Comparison of ENCODE assay signal across 8 cellular contexts in genomic region chr14:32254952-32255679, GRCh38. TPM values are rescaled to one million over a fixed set of nuclear protein-coding genes. Genes with fewer than 3 reads are reported as not detected.
DNase-seq lines count a peak whose midpoint lies in the region; ATAC-seq, FAIRE-seq and TF ChIP-seq lines count a peak whose summit lies in the region.

No MANE protein-coding gene starts in this region.

- no peak overlapping the region for H3K4me3 ChIP-seq in smooth muscle cell

- TF ChIP-seq CTCF in smooth muscle cell (IDR thresholded peaks at IDR 0.05; ENCODE audit: borderline replicate concordance, insufficient read depth, poor library complexity, severe bottlenecking), result peak; percentile 68

- FAIRE-seq in G401.6 (lab: Jason Lieb, UNC), result peak; percentile 74

- no peaks in the 10 kb centered on the region for H3K9me3 ChIP-seq in smooth muscle cell (replicated peaks; ENCODE audit: low read depth)

- no peak for ATAC-seq in HG03159 (IDR thresholded peaks at IDR 0.05; ENCODE audit: unreplicated experiment)

- 57% methylated on average over 9 of the region's 9 CpGs for WGBS in smooth muscle cell (ENCODE audit: low lambda C conversion rate)

- no peaks in the 10 kb centered on the region for H3K36me3 ChIP-seq in smooth muscle cell (ENCODE audit: low read depth)

- H3K4me2 ChIP-seq in smooth muscle cell, result no peak overlapping the region

- peaks cover 9% of the 10 kb centered on the region for H3F3A ChIP-seq in smooth muscle cell (ENCODE audit: low read depth)

- CTCF ChIA-PET in HEK293T (lab: Yijun Ruan, JAX), result interaction anchor here (0.6 to 2.0 kb wide), 9 partner anchors 10 to 1809 kb away, joined by 3 to 13 read pairs (median 3); no protein-coding TSS in a partner anchor

- no peaks in the 10 kb centered on the region for H3K79me2 ChIP-seq in smooth muscle cell (ENCODE audit: low read depth)

- H2AFZ ChIP-seq in smooth muscle cell (ENCODE audit: low read depth), result peak overlapping the region; percentile 79

- peak overlapping the region; percentile 51 for H3K27ac ChIP-seq in smooth muscle cell (ENCODE audit: low read depth)

- peak; percentile 70 for DNase-seq in HEK293T (ENCODE audit: extremely low spot score)
- DNase-seq in NCI-H1105 treated with DMSO at 0.1 percent for 48 hours (lab: John Stamatoyannopoulos, UW), result peak; percentile 49
- peak; percentile 28 for DNase-seq in T-helper 9 cell
- peak; percentile 40 to 88 for DNase-seq in T47D (ENCODE audit: low read depth in 1 of 2, low spot score in 1 of 2)
- peak; percentile 85 for DNase-seq in inferior parietal cortex (ENCODE audit: extremely low spot score)
- no peak for DNase-seq in smooth muscle cell (lab: John Stamatoyannopoulos, UW; ENCODE audit: unreplicated experiment)

- no peaks in the 10 kb centered on the region for H4K20me1 ChIP-seq in smooth muscle cell (ENCODE audit: low read depth)

- in situ Hi-C loops in T47D (cut with HindIII; ENCODE audit: low pct_unique_long_range_greater_than_20kb, low sequenced_read_pairs), result no loop called here

- no peaks in the 10 kb centered on the region for H3K27me3 ChIP-seq in smooth muscle cell (ENCODE audit: low read depth)

- peaks cover 25% of the 10 kb centered on the region for H3K4me1 ChIP-seq in smooth muscle cell (ENCODE audit: low read depth)

- no peak overlapping the region for H3K9ac ChIP-seq in smooth muscle cell (ENCODE audit: low read depth)

- POLR2A ChIA-PET in HEK293T (lab: Yijun Ruan, JAX), result interaction anchor here (1.1 kb wide), 1 partner anchor 178 kb away, joined by 3 read pairs; the partner anchor contains the start of gene ARHGAP5

TF ChIP-seq in HEK293T, 16 proteins besides CTCF, POLR2A, EP300 and RAD21:
- TF ChIP-seq FOXA1 (IDR thresholded peaks at IDR 0.05) (no peak), SUZ12 (IDR thresholded peaks at IDR 0.05) (no peak), ARNT (IDR thresholded peaks at IDR 0.05) (no peak), ZNF384 (IDR thresholded peaks at IDR 0.05) (no peak), L3MBTL2 (conservative IDR thresholded peaks at IDR 0.05) (no peak), BHLHE40 (IDR thresholded peaks at IDR 0.05; ENCODE audit: borderline replicate concordance) (no peak), NFRKB (IDR thresholded peaks at IDR 0.05) (no peak), FOXM1 (IDR thresholded peaks at IDR 0.05; ENCODE audit: borderline replicate concordance) (no peak), SP1 (IDR thresholded peaks at IDR 0.05) (no peak), HDGF (IDR thresholded peaks at IDR 0.05; ENCODE audit: borderline replicate concordance) (no peak), LEF1 (IDR thresholded peaks at IDR 0.05; ENCODE audit: borderline replicate concordance) (no peak), TARDBP (IDR thresholded peaks at IDR 0.05) (no peak), PKNOX1 (IDR thresholded peaks at IDR 0.05) (no peak), FOXK2 (IDR thresholded peaks at IDR 0.05) (no peak), CTBP1 (IDR thresholded peaks at IDR 0.05; ENCODE audit: borderline replicate concordance) (no peak), ELF4 (IDR thresholded peaks at IDR 0.05) (no peak)
TF ChIP-seq in HEK293T: peak in this region for 0.

RNA-seq across cellular contexts. Expression of gene RNU6-8, which starts 52.0 kb away (rescaled TPM):
- not detected in 2 replicates for total RNA-seq in smooth muscle cell
- polyA plus RNA-seq in smooth muscle cell, result not detected in 2 replicates

RNA-seq across cellular contexts. Expression of gene RNU6-7, which starts 53.3 kb away (rescaled TPM):
- not detected in 2 replicates for total RNA-seq in smooth muscle cell
- polyA plus RNA-seq in smooth muscle cell, result not detected in 2 replicates
